Comparison of ENCODE assay signal across 1 cellular context in the genomic region with DNA sequence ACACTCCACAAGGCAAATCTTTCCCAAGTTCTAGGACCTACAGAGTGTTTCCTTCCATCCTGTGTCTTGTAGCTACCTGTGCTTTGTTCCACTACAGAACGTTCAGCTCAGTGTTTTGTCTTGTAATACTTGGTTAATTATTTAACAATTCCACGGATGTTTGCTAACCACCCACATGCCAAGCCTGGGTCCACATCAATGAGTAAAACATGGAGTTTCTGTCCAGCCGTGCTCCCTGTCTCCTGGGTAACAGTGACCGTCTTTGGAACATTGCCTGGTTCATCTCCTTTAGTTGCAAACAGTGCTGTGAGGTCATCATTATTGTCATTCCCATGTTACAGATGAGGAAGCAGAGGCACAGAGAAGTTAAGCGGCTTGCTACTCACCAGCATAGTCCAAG.
A peak's percentile ranks its signal among the peaks of the same experiment; 100 is the strongest.
TF ChIP-seq lines count a peak whose summit lies in the region.

No MANE protein-coding gene starts in this region.

TF ChIP-seq in HepG2, 621 proteins besides CTCF, POLR2A, EP300 and RAD21 (continued from another document):
- TF ChIP-seq, protein P1, sequence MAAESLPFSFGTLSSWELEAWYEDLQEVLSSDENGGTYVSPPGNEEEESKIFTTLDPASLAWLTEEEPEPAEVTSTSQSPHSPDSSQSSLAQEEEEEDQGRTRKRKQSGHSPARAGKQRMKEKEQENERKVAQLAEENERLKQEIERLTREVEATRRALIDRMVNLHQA (CRISPR knock-in tag; IDR thresholded peaks at IDR 0.05), result no peak
- no peak for TF ChIP-seq ZSCAN9 (CRISPR knock-in tag; IDR thresholded peaks at IDR 0.05; ENCODE audit: borderline replicate concordance)
- TF ChIP-seq CREB1 (IDR thresholded peaks at IDR 0.05), result peak; percentile 77
- no peak for TF ChIP-seq CREB1 (CRISPR knock-in tag; IDR thresholded peaks at IDR 0.05)
- TF ChIP-seq SOX5 (CRISPR knock-in tag; IDR thresholded peaks at IDR 0.05; ENCODE audit: borderline replicate concordance), result peak; percentile 20; the same call in 1 of the 2 replicates
- TF ChIP-seq, protein P2, sequence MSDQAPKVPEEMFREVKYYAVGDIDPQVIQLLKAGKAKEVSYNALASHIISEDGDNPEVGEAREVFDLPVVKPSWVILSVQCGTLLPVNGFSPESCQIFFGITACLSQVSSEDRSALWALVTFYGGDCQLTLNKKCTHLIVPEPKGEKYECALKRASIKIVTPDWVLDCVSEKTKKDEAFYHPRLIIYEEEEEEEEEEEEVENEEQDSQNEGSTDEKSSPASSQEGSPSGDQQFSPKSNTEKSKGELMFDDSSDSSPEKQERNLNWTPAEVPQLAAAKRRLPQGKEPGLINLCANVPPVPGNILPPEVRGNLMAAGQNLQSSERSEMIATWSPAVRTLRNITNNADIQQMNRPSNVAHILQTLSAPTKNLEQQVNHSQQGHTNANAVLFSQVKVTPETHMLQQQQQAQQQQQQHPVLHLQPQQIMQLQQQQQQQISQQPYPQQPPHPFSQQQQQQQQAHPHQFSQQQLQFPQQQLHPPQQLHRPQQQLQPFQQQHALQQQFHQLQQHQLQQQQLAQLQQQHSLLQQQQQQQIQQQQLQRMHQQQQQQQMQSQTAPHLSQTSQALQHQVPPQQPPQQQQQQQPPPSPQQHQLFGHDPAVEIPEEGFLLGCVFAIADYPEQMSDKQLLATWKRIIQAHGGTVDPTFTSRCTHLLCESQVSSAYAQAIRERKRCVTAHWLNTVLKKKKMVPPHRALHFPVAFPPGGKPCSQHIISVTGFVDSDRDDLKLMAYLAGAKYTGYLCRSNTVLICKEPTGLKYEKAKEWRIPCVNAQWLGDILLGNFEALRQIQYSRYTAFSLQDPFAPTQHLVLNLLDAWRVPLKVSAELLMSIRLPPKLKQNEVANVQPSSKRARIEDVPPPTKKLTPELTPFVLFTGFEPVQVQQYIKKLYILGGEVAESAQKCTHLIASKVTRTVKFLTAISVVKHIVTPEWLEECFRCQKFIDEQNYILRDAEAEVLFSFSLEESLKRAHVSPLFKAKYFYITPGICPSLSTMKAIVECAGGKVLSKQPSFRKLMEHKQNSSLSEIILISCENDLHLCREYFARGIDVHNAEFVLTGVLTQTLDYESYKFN (CRISPR knock-in tag; conservative IDR thresholded peaks at IDR 0.05), result peak; percentile 32; the same call in 1 of the 2 replicates
- TF ChIP-seq ZNF615 (CRISPR knock-in tag; IDR thresholded peaks at IDR 0.05; ENCODE audit: borderline replicate concordance), result no peak
- TF ChIP-seq, protein P3, sequence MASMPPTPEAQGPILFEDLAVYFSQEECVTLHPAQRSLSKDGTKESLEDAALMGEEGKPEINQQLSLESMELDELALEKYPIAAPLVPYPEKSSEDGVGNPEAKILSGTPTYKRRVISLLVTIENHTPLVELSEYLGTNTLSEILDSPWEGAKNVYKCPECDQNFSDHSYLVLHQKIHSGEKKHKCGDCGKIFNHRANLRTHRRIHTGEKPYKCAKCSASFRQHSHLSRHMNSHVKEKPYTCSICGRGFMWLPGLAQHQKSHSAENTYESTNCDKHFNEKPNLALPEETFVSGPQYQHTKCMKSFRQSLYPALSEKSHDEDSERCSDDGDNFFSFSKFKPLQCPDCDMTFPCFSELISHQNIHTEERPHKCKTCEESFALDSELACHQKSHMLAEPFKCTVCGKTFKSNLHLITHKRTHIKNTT (CRISPR knock-in tag; IDR thresholded peaks at IDR 0.05), result no peak
- TF ChIP-seq, protein P4, sequence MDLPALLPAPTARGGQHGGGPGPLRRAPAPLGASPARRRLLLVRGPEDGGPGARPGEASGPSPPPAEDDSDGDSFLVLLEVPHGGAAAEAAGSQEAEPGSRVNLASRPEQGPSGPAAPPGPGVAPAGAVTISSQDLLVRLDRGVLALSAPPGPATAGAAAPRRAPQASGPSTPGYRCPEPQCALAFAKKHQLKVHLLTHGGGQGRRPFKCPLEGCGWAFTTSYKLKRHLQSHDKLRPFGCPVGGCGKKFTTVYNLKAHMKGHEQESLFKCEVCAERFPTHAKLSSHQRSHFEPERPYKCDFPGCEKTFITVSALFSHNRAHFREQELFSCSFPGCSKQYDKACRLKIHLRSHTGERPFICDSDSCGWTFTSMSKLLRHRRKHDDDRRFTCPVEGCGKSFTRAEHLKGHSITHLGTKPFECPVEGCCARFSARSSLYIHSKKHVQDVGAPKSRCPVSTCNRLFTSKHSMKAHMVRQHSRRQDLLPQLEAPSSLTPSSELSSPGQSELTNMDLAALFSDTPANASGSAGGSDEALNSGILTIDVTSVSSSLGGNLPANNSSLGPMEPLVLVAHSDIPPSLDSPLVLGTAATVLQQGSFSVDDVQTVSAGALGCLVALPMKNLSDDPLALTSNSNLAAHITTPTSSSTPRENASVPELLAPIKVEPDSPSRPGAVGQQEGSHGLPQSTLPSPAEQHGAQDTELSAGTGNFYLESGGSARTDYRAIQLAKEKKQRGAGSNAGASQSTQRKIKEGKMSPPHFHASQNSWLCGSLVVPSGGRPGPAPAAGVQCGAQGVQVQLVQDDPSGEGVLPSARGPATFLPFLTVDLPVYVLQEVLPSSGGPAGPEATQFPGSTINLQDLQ (CRISPR knock-in tag; IDR thresholded peaks at IDR 0.05), result no peak
- TF ChIP-seq SOX13 (IDR thresholded peaks at IDR 0.05), result no peak
- TF ChIP-seq SOX13 (CRISPR knock-in tag; conservative IDR thresholded peaks at IDR 0.05 in 1 of 2, IDR thresholded peaks at IDR 0.05 in 1 of 2), result peak in 1 of 2 experiments; percentile 28; a peak in 1 of 4 replicates
- TF ChIP-seq ZNF780A (CRISPR knock-in tag; IDR thresholded peaks at IDR 0.05), result no peak
- TF ChIP-seq, protein P5, sequence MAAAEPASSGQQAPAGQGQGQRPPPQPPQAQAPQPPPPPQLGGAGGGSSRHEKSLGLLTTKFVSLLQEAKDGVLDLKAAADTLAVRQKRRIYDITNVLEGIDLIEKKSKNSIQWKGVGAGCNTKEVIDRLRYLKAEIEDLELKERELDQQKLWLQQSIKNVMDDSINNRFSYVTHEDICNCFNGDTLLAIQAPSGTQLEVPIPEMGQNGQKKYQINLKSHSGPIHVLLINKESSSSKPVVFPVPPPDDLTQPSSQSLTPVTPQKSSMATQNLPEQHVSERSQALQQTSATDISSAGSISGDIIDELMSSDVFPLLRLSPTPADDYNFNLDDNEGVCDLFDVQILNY (CRISPR knock-in tag; conservative IDR thresholded peaks at IDR 0.05), result no peak
- TF ChIP-seq ZNF598 (CRISPR knock-in tag; IDR thresholded peaks at IDR 0.05; ENCODE audit: borderline replicate concordance), result no peak
- TF ChIP-seq, protein P6, sequence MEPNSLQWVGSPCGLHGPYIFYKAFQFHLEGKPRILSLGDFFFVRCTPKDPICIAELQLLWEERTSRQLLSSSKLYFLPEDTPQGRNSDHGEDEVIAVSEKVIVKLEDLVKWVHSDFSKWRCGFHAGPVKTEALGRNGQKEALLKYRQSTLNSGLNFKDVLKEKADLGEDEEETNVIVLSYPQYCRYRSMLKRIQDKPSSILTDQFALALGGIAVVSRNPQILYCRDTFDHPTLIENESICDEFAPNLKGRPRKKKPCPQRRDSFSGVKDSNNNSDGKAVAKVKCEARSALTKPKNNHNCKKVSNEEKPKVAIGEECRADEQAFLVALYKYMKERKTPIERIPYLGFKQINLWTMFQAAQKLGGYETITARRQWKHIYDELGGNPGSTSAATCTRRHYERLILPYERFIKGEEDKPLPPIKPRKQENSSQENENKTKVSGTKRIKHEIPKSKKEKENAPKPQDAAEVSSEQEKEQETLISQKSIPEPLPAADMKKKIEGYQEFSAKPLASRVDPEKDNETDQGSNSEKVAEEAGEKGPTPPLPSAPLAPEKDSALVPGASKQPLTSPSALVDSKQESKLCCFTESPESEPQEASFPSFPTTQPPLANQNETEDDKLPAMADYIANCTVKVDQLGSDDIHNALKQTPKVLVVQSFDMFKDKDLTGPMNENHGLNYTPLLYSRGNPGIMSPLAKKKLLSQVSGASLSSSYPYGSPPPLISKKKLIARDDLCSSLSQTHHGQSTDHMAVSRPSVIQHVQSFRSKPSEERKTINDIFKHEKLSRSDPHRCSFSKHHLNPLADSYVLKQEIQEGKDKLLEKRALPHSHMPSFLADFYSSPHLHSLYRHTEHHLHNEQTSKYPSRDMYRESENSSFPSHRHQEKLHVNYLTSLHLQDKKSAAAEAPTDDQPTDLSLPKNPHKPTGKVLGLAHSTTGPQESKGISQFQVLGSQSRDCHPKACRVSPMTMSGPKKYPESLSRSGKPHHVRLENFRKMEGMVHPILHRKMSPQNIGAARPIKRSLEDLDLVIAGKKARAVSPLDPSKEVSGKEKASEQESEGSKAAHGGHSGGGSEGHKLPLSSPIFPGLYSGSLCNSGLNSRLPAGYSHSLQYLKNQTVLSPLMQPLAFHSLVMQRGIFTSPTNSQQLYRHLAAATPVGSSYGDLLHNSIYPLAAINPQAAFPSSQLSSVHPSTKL (CRISPR knock-in tag; IDR thresholded peaks at IDR 0.05), result 0 out of 2 replicates have a peak, but pooled peaks have one; percentile 32
- no peak for TF ChIP-seq RXRB (CRISPR knock-in tag; IDR thresholded peaks at IDR 0.05; ENCODE audit: borderline replicate concordance)
- no peak for TF ChIP-seq ZFP37 (CRISPR knock-in tag; IDR thresholded peaks at IDR 0.05; ENCODE audit: borderline replicate concordance)
